Comparison of ENCODE assay signal across 22 cellular contexts in the genomic region with DNA sequence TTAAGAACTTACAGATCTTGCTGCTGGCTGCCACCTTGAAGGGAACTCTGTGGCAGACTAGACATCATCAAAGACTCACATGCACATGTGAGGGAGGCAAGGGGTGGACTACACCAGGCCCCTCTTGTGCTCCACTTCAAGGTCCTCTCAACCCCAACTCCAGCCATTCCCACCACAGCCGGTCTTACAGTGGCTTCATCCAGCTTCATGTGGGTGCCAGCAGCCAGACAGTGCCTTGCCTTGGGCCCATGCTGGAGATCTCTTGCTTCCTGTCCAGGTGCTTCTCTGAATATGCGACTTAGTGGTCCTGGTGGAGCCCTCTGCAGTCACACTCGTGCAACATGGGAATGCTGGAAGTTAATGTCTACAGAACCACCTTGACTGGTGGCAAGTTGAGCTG. TPM values are rescaled to one million over a fixed set of nuclear protein-coding genes. Genes with fewer than 3 reads are reported as not detected.
"Had no signal": no experiment of that assay in that cellular context is flagged by ENCODE, and none has a peak within 500 bp of the region (broad histone marks: within the 10 kb centered on the region; RNA-seq: fewer than 3 reads in every experiment).

No MANE protein-coding gene starts in this region.

- H3K27ac Mint-ChIP-seq: activated naive CD8-positive, alpha-beta T cell treated with anti-CD3 and anti-CD28 coated beads, Interleukin-2, amount 10 ng/mL, durations not matched to agents 7 days and 5 days; brain; endodermal cell; mesothelial cell of epicardium; natural killer cell treated with Interleukin-12 subunit alpha and Interleukin-12 subunit beta and Interleukin-15 and Interleukin-18, amount 100 ng/mL, for 72 hours; T-cell had no signal

- H3K4me3 Mint-ChIP-seq: activated naive CD8-positive, alpha-beta T cell treated with anti-CD3 and anti-CD28 coated beads, Interleukin-2, amount 10 ng/mL, durations not matched to agents 7 days and 5 days; brain; endodermal cell; mesothelial cell of epicardium; natural killer cell treated with Interleukin-12 subunit alpha and Interleukin-12 subunit beta and Interleukin-15 and Interleukin-18, amount 100 ng/mL, for 72 hours; T-cell had no signal

- ATAC-seq: left colon; natural killer cell treated with Interleukin-12 subunit alpha and Interleukin-12 subunit beta and Interleukin-15 and Interleukin-18, amount 100 ng/mL, for 72 hours; stimulated activated naive CD8-positive, alpha-beta T cell treated with anti-CD3 and anti-CD28 coated beads, Interleukin-15, Interleukin-2, amounts not matched to agents 100 U/mL and 50 U/mL, for 24 hours; T-cell had no signal

- H3K27ac ChIP-seq: epithelial cell of prostate, hepatocyte had no signal

- FAIRE-seq: colon had no signal

- DNase-seq: activated CD4-positive, alpha-beta T cell treated with anti-CD3 and anti-CD28 coated beads, Interleukin-2, amount 50 U/mL, for 1 hour; activated CD8-positive, alpha-beta memory T cell treated with anti-CD3 and anti-CD28 coated beads for 24 hours; activated CD8-positive, alpha-beta memory T cell treated with anti-CD3 and anti-CD28 coated beads, Interleukin-2, amount 50 U/mL, for 48 hours; activated naive CD8-positive, alpha-beta T cell treated with anti-CD3 and anti-CD28 coated beads, Interleukin-2, amount 10 ng/mL, durations not matched to agents 7 days and 5 days; activated T-cell treated with anti-CD3 and anti-CD28 coated beads, Interleukin-2, amount 50 U/mL, for 48 hours; amygdala; caudate nucleus; endodermal cell; foreskin fibroblast; retina; stimulated activated naive CD8-positive, alpha-beta T cell treated with anti-CD3 and anti-CD28 coated beads, Interleukin-15, Interleukin-2, amounts not matched to agents 100 U/mL and 50 U/mL, for 24 hours; substantia nigra had no signal

- H3K4me1 Mint-ChIP-seq: endodermal cell had no signal

- H3K36me3 Mint-ChIP-seq: activated naive CD8-positive, alpha-beta T cell treated with anti-CD3 and anti-CD28 coated beads, Interleukin-2, amount 10 ng/mL, durations not matched to agents 7 days and 5 days; brain; natural killer cell treated with Interleukin-12 subunit alpha and Interleukin-12 subunit beta and Interleukin-15 and Interleukin-18, amount 100 ng/mL, for 72 hours; T-cell had no signal

- H3K9me3 Mint-ChIP-seq: activated naive CD8-positive, alpha-beta T cell treated with anti-CD3 and anti-CD28 coated beads, Interleukin-2, amount 10 ng/mL, durations not matched to agents 7 days and 5 days; endodermal cell; natural killer cell treated with Interleukin-12 subunit alpha and Interleukin-12 subunit beta and Interleukin-15 and Interleukin-18, amount 100 ng/mL, for 72 hours; T-cell had no signal

- H3K4me3 ChIP-seq: hepatocyte, lung had no signal

RNA-seq across cellular contexts. Expression of gene WNT7B, which starts 44.6 kb away (rescaled TPM):
- total RNA-seq: activated naive CD8-positive, alpha-beta T cell treated with anti-CD3 and anti-CD28 coated beads, Interleukin-2, amount 10 ng/mL, durations not matched to agents 7 days and 5 days; endodermal cell; left colon; natural killer cell treated with Interleukin-12 subunit alpha and Interleukin-12 subunit beta and Interleukin-15 and Interleukin-18, amount 100 ng/mL, for 72 hours; skeletal muscle tissue had no signal
